In genomic region chr2:237910576-237911362, GRCh38 we compare ENCODE assay signal across 1 cellular context.
TF ChIP-seq lines count a peak whose summit lies in the region.

No MANE protein-coding gene starts in this region.

TF ChIP-seq in H1, 55 proteins besides CTCF, POLR2A, EP300 and RAD21:
- TF ChIP-seq RFX5 (IDR thresholded peaks at IDR 0.05; ENCODE audit: borderline replicate concordance, low read depth, low read length) (no peak), POU5F1 (IDR thresholded peaks at IDR 0.05; ENCODE audit: low read depth, low read length) (no peak), SP4 (IDR thresholded peaks at IDR 0.05; ENCODE audit: low read length) (no peak), RNF2 (IDR thresholded peaks at IDR 0.05; ENCODE audit: borderline replicate concordance, low read depth, low read length, missing control alignments, poor library complexity, severe bottlenecking) (no peak), HDAC2 (IDR thresholded peaks at IDR 0.05; ENCODE audit: borderline replicate concordance in 1 of 2, low read depth in 2 of 2, low read length in 2 of 2) (no peak), EGR1 (IDR thresholded peaks at IDR 0.05; ENCODE audit: borderline replicate concordance, low read depth, low read length) (no peak), GABPA (IDR thresholded peaks at IDR 0.05; ENCODE audit: borderline replicate concordance, insufficient read depth, low read length) (no peak), BACH1 (IDR thresholded peaks at IDR 0.05; ENCODE audit: low read length) (no peak), CTBP2 (IDR thresholded peaks at IDR 0.05; ENCODE audit: borderline replicate concordance, insufficient read depth, insufficient read length, low read length) (no peak), CHD2 (IDR thresholded peaks at IDR 0.05; ENCODE audit: low read length) (no peak), CBX8 (IDR thresholded peaks at IDR 0.05; ENCODE audit: borderline replicate concordance, low read depth, low read length) (no peak), ZNF274 (IDR thresholded peaks at IDR 0.05; ENCODE audit: borderline replicate concordance, extremely low read depth, low read length) (no peak), SIN3A (conservative IDR thresholded peaks at IDR 0.05 in 1 of 2, IDR thresholded peaks at IDR 0.05 in 1 of 2; ENCODE audit: low read depth in 1 of 2, low read length in 2 of 2) (no peak), MAFK (IDR thresholded peaks at IDR 0.05; ENCODE audit: low read depth, low read length) (no peak), SUZ12 (IDR thresholded peaks at IDR 0.05; ENCODE audit: low read length) (no peak), ATF2 (IDR thresholded peaks at IDR 0.05; ENCODE audit: low read length) (no peak), BCL11A (IDR thresholded peaks at IDR 0.05; ENCODE audit: low read depth in 2 of 2, low read length in 2 of 2) (no peak)
